ENCODE assay signal across 8 cellular contexts in the genomic region with DNA sequence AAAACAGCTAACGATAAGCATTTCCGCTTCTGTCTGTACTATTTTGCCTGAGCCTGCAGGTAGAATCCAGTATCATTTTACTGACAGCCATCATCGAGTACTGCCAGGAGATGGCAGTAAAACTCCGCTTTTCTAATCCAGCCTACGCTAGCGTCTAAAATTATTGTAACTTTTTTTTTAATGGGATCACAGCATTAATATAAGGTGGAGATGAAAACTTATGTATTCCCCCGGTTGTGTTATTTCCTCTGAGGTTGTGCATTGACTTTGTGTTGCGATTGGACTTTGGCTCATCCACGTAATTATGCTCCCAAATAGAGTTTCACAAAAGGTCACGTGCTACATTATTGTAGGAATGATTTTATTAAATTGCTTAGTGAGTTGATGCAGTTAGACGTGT.
DNase-seq lines count a peak whose midpoint lies in the region; ATAC-seq, FAIRE-seq and TF ChIP-seq lines count a peak whose summit lies in the region.

No MANE protein-coding gene starts in this region.

- TF ChIP-seq CTCF in K562 (IDR thresholded peaks at IDR 0.05 in 2 of 3, conservative IDR thresholded peaks at IDR 0.05 in 1 of 3; ENCODE audit: insufficient read depth in 2 of 3, low read depth in 1 of 3, low read length in 3 of 3) = peak; percentile 41 to 63 (median 62); a peak in 4 of 6 replicates
- TF ChIP-seq CTCF in liver (IDR thresholded peaks at IDR 0.05; ENCODE audit: low read depth, low read length, missing input control) = peak; percentile 64
- peak in 3 of 7 experiments; percentile 37 to 52 (median 39) for TF ChIP-seq CTCF in stomach (IDR thresholded peaks at IDR 0.05)

- POLR2A ChIA-PET in K562 (lab: Yijun Ruan, JAX) = no interaction called here

- peak; percentile 64 for DNase-seq in DMS53 (lab: John Stamatoyannopoulos, UW)
- DNase-seq in NCI-H128 (lab: John Stamatoyannopoulos, UW; ENCODE audit: unreplicated experiment) = peak; percentile 12
- DNase-seq in K562 (ENCODE audit: extremely low read depth in 1 of 4, low spot score in 3 of 4) = peak; percentile 28 to 43 (median 39)
- DNase-seq in NCI-H524 treated with DMSO at 0.1 percent for 48 hours (lab: John Stamatoyannopoulos, UW) = no peak
- DNase-seq in stomach = no peak

- FAIRE-seq in K562 (lab: Jason Lieb, UNC) = peak; percentile 72

- ATAC-seq in GM21381 (IDR thresholded peaks at IDR 0.05; ENCODE audit: unreplicated experiment) = peak; percentile 55
- ATAC-seq in K562 = peak; percentile 86
- no peak for ATAC-seq in GM19467 (IDR thresholded peaks at IDR 0.05; ENCODE audit: unreplicated experiment)

- H3K27me3 ChIP-seq in K562 (ENCODE audit: control insufficient read depth in 2 of 2, insufficient read depth in 2 of 2, low read length in 2 of 2) = no peaks in the 10 kb centered on the region
- H3K27me3 ChIP-seq in liver (ENCODE audit: control insufficient read depth in 4 of 4, insufficient read depth in 4 of 4, low read length in 3 of 4) = no peaks in the 10 kb centered on the region
- no peaks in the 10 kb centered on the region for H3K27me3 ChIP-seq in stomach

- H3K4me3 ChIP-seq in K562 (no peak overlapping the region), liver (ENCODE audit: low read depth in 1 of 3, low read length in 3 of 3) (peak overlapping the region in 1 of 3 donors; percentile 20), stomach (no peak overlapping the region)

- H4K20me1 ChIP-seq in K562 (replicated peaks; ENCODE audit: control insufficient read depth, insufficient read depth, low read length) = no peaks in the 10 kb centered on the region

- H3K4me2 ChIP-seq in K562 (ENCODE audit: insufficient read depth, low read length) = no peak overlapping the region

- no TSS peak for BruUV-seq in K562 (replicated peaks; lab: Mats Ljungman, UMichigan)

- TF ChIP-seq EP300 in K562 (IDR thresholded peaks at IDR 0.05; ENCODE audit: low read length) (no peak), stomach (IDR thresholded peaks at IDR 0.05) (no peak)

- CTCF ChIA-PET in K562 (lab: Yijun Ruan, JAX; ENCODE audit: low intra/inter-chr PET ratio) = no interaction called here

- in situ Hi-C loops in K562 (cut with MboI) = no loop called here

- 2% methylated on average over 11 of the region's 11 CpGs for WGBS in K562 (ENCODE audit: insufficient coverage, low coverage, missing lambda C conversion rate)
- 19% methylated on average over 11 of the region's 11 CpGs for WGBS in liver
- 35 to 44% (median 37%) methylated on average over 11 of the region's 11 CpGs for WGBS in stomach, 5 donors

- H3K9me1 ChIP-seq in K562 (ENCODE audit: control insufficient read depth, insufficient read depth, low read length) = no peaks in the 10 kb centered on the region

- H2AFZ ChIP-seq in K562 (ENCODE audit: low read depth, low read length) = no peak overlapping the region

- no peaks in the 10 kb centered on the region for H3K4me1 ChIP-seq in K562 (replicated peaks in 1 of 2; ENCODE audit: control insufficient read depth in 2 of 2, insufficient read depth in 2 of 2, low read length in 2 of 2)
- peaks cover 0 to 4% (median 3%) of the 10 kb centered on the region in 4 donors for H3K4me1 ChIP-seq in liver (ENCODE audit: control insufficient read depth in 4 of 4, insufficient read depth in 4 of 4, low read length in 3 of 4)
- H3K4me1 ChIP-seq in stomach = peaks cover 0 to 21% (median 0%) of the 10 kb centered on the region in 4 donors

- H3K27ac ChIP-seq in K562 (ENCODE audit: extremely low read depth, low read depth, low read length) (no peak overlapping the region), liver (ENCODE audit: low read depth in 1 of 2, low read length in 2 of 2) (no peak overlapping the region), stomach (no peak overlapping the region)

- H3K9ac ChIP-seq in K562 (ENCODE audit: insufficient read depth in 1 of 2, low read depth in 2 of 2, low read length in 2 of 2) = no peak overlapping the region
- no peak overlapping the region for H3K9ac ChIP-seq in liver (ENCODE audit: low read depth in 1 of 2, low read length in 2 of 2)

- H3K36me3 ChIP-seq in K562 (ENCODE audit: control insufficient read depth, insufficient read depth, low read length) = no peaks in the 10 kb centered on the region
- H3K36me3 ChIP-seq in liver (ENCODE audit: control insufficient read depth in 4 of 4, insufficient read depth in 3 of 4, low read depth in 1 of 4, low read length in 3 of 4) = no peaks in the 10 kb centered on the region
- no peaks in the 10 kb centered on the region for H3K36me3 ChIP-seq in stomach

- no peaks in the 10 kb centered on the region for H3K9me3 ChIP-seq in K562 (replicated peaks; ENCODE audit: control insufficient read depth, insufficient read depth, low read depth, low read length)
- H3K9me3 ChIP-seq in liver (ENCODE audit: control insufficient read depth in 4 of 4, low read length in 3 of 4) = no peaks in the 10 kb centered on the region
- no peaks in the 10 kb centered on the region for H3K9me3 ChIP-seq in stomach

- no peak for TF ChIP-seq POLR2A in K562 (conservative IDR thresholded peaks at IDR 0.05)
- TF ChIP-seq POLR2A in stomach (IDR thresholded peaks at IDR 0.05) = no peak

- intact Hi-C loops in K562 (cut with micrococcal nuclease) = loop anchor here (5.0 kb wide), 1 partner anchor 127 kb away; no protein-coding TSS in a partner anchor
- intact Hi-C loops in stomach (cut with DNase I; ENCODE audit: low total_unique reads) = no loop called here

- H3K79me2 ChIP-seq in K562 (ENCODE audit: control insufficient read depth, insufficient read depth, low read length) = no peaks in the 10 kb centered on the region

- peak; percentile 56 to 58 for TF ChIP-seq RAD21 in K562 (CRISPR knock-in tag; conservative IDR thresholded peaks at IDR 0.05 in 1 of 2, IDR thresholded peaks at IDR 0.05 in 1 of 2)
- TF ChIP-seq RAD21 in liver (IDR thresholded peaks at IDR 0.05) = peak; percentile 82 to 84

TF ChIP-seq in K562, 482 proteins besides CTCF, POLR2A, EP300 and RAD21 (continues in another document):
- no peak for TF ChIP-seq C11orf30 (IDR thresholded peaks at IDR 0.05; ENCODE audit: low read depth)
- TF ChIP-seq RAD51 (IDR thresholded peaks at IDR 0.05; ENCODE audit: borderline replicate concordance, low read depth) = peak; percentile 59; the same call in 1 of the 2 replicates
- no peak for TF ChIP-seq FIP1L1 (IDR thresholded peaks at IDR 0.05; ENCODE audit: low read depth, low read length, poor library complexity, severe bottlenecking)
- TF ChIP-seq ATF1 (CRISPR knock-in tag; IDR thresholded peaks at IDR 0.05) = no peak
- 0 out of 2 replicates have a peak, but pooled peaks have one; percentile 24 for TF ChIP-seq ATF1 (tag; IDR thresholded peaks at IDR 0.05)
- TF ChIP-seq USF2 (CRISPR knock-in tag; IDR thresholded peaks at IDR 0.05) = 0 out of 2 replicates have a peak, but pooled peaks have one; percentile 6
- peak; percentile 29; the same call in 1 of the 2 replicates for TF ChIP-seq SMC3 (conservative IDR thresholded peaks at IDR 0.05; ENCODE audit: insufficient read depth, low read depth, low read length)
- TF ChIP-seq PYGO2 (tag; IDR thresholded peaks at IDR 0.05) = no peak
- peak; percentile 18 for TF ChIP-seq MEIS2 (IDR thresholded peaks at IDR 0.05; ENCODE audit: partially characterized antibody)

TF ChIP-seq in liver, 16 proteins besides CTCF, POLR2A, EP300 and RAD21 (continues in another document):
- no peak for TF ChIP-seq RXRA (IDR thresholded peaks at IDR 0.05)
- TF ChIP-seq SP1 (IDR thresholded peaks at IDR 0.05) = no peak
- no peak for TF ChIP-seq ZBTB33 (IDR thresholded peaks at IDR 0.05)
- TF ChIP-seq MAX (IDR thresholded peaks at IDR 0.05) = no peak
- TF ChIP-seq, protein P1, sequence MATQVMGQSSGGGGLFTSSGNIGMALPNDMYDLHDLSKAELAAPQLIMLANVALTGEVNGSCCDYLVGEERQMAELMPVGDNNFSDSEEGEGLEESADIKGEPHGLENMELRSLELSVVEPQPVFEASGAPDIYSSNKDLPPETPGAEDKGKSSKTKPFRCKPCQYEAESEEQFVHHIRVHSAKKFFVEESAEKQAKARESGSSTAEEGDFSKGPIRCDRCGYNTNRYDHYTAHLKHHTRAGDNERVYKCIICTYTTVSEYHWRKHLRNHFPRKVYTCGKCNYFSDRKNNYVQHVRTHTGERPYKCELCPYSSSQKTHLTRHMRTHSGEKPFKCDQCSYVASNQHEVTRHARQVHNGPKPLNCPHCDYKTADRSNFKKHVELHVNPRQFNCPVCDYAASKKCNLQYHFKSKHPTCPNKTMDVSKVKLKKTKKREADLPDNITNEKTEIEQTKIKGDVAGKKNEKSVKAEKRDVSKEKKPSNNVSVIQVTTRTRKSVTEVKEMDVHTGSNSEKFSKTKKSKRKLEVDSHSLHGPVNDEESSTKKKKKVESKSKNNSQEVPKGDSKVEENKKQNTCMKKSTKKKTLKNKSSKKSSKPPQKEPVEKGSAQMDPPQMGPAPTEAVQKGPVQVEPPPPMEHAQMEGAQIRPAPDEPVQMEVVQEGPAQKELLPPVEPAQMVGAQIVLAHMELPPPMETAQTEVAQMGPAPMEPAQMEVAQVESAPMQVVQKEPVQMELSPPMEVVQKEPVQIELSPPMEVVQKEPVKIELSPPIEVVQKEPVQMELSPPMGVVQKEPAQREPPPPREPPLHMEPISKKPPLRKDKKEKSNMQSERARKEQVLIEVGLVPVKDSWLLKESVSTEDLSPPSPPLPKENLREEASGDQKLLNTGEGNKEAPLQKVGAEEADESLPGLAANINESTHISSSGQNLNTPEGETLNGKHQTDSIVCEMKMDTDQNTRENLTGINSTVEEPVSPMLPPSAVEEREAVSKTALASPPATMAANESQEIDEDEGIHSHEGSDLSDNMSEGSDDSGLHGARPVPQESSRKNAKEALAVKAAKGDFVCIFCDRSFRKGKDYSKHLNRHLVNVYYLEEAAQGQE (IDR thresholded peaks at IDR 0.05) = no peak

Comparison
In these comparisons a context has a peak if more than half of its experiments do, and no peak if none do; other contexts are left out.
1. DNase-seq: peak in DMS53 (single experiment), NCI-H128 (single experiment) and K562 (4 of 4); none in NCI-H524 treated with DMSO at 0.1 percent for 48 hours (single experiment) and stomach (single experiment).